ENCODE assay signal across 7 cellular contexts in genomic region chr15:55196458-55197361, GRCh38.
DNase-seq lines count a peak whose midpoint lies in the region; ATAC-seq and TF ChIP-seq lines count a peak whose summit lies in the region.

TSS of gene RSL24D1 (minus strand) at chr15:55196941. CDS start at chr15:55196890, 51 bp downstream.

- in situ Hi-C loops in astrocyte of the cerebellum (cut with HindIII; ENCODE audit: low sequenced_read_pairs): no loop called here

- no peaks in the 10 kb centered on the region for H3K27me3 ChIP-seq in rectal smooth muscle tissue (ENCODE audit: control insufficient read depth, insufficient read depth, low read length)

- no peaks in the 10 kb centered on the region for H3K27me3 Mint-ChIP-seq in T-helper 2 cell treated with Interferon-gamma antibody and Interleukin-4, amounts not matched to agents 5 μg/mL and 100 μg/mL, for 36 hours (ENCODE audit: low read depth)

- no peak within 1 kb of the TSS for H3K27ac Mint-ChIP-seq in T-helper 2 cell treated with Interferon-gamma antibody and Interleukin-4, amounts not matched to agents 5 μg/mL and 100 μg/mL, for 36 hours

- H3K9ac ChIP-seq in rectal smooth muscle tissue (ENCODE audit: low read length): peak within 1 kb of the TSS; percentile 98

- DNase-seq in NCI-H187 treated with DMSO at 0.1 percent for 48 hours (lab: John Stamatoyannopoulos, UW) (peak; percentile 70), astrocyte of the cerebellum (ENCODE audit: low read depth) (peak; percentile 99), hepatic stellate cell (ENCODE audit: low spot score) (peak; percentile 87)
- peak; percentile 95 for DNase-seq in T-helper 2 cell treated with Interferon-gamma antibody and Interleukin-4, amounts not matched to agents 5 μg/mL and 100 μg/mL, for 36 hours (ENCODE audit: low spot score)

- ATAC-seq in GM18502 (IDR thresholded peaks at IDR 0.05; ENCODE audit: poor library complexity, unreplicated experiment): peak; percentile 96
- peak; percentile 98 for ATAC-seq in HG02970 (IDR thresholded peaks at IDR 0.05; ENCODE audit: low FRiP score, unreplicated experiment)

- peaks cover 15% of the 10 kb centered on the region for H3K4me1 Mint-ChIP-seq in T-helper 2 cell treated with Interferon-gamma antibody and Interleukin-4, amounts not matched to agents 5 μg/mL and 100 μg/mL, for 36 hours (ENCODE audit: low read depth)

- peak within 1 kb of the TSS; percentile 97 for H3K4me3 ChIP-seq in astrocyte of the cerebellum (ENCODE audit: low read depth, low read length)
- peak within 1 kb of the TSS; percentile 96 for H3K4me3 ChIP-seq in rectal smooth muscle tissue (ENCODE audit: low read length)

- H3K36me3 ChIP-seq in rectal smooth muscle tissue (ENCODE audit: control insufficient read depth, insufficient read depth, low read length): peaks cover 3% of the 10 kb centered on the region

- peak; percentile 55 for TF ChIP-seq CTCF in astrocyte of the cerebellum (IDR thresholded peaks at IDR 0.05; ENCODE audit: low read depth, low read length, missing control alignments)

- no peak within 1 kb of the TSS for H3K4me3 Mint-ChIP-seq in T-helper 2 cell treated with Interferon-gamma antibody and Interleukin-4, amounts not matched to agents 5 μg/mL and 100 μg/mL, for 36 hours

- H3K27ac ChIP-seq in rectal smooth muscle tissue (ENCODE audit: low read depth, low read length): peak within 1 kb of the TSS; percentile 94

- H3K36me3 Mint-ChIP-seq in T-helper 2 cell treated with Interferon-gamma antibody and Interleukin-4, amounts not matched to agents 5 μg/mL and 100 μg/mL, for 36 hours (ENCODE audit: low read depth): peaks cover 16% of the 10 kb centered on the region

- H3K9me3 Mint-ChIP-seq in T-helper 2 cell treated with Interferon-gamma antibody and Interleukin-4, amounts not matched to agents 5 μg/mL and 100 μg/mL, for 36 hours: peaks cover 6% of the 10 kb centered on the region

- H3K4me1 ChIP-seq in rectal smooth muscle tissue (ENCODE audit: control insufficient read depth, insufficient read depth, low read length): peaks cover 7% of the 10 kb centered on the region

Comparison
In these comparisons a context has a peak if more than half of its experiments do, and no peak if none do; other contexts are left out.
1. Peak in every context shown above with its lines: DNase-seq, ATAC-seq, H3K4me3 ChIP-seq and H3K27ac ChIP-seq.